26 cellular contexts compared by ENCODE assay signal in genomic region chr21:19998450-19998849, GRCh38.
"Had no signal": no experiment of that assay in that cellular context is flagged by ENCODE, and none has a peak within 500 bp of the region (broad histone marks: within the 10 kb centered on the region; RNA-seq: fewer than 3 reads in every experiment).

No MANE protein-coding gene starts in this region.

- H3K4me1 ChIP-seq: colonic mucosa, heart left ventricle, parathyroid adenoma, prostate gland, right lobe of liver, spleen, transverse colon had no signal

- H3K27me3 ChIP-seq: colonic mucosa, heart left ventricle, right lobe of liver, spleen, transverse colon had no signal

- FAIRE-seq: endothelial cell of umbilical vein had no signal

- H3K4me3 Mint-ChIP-seq: endodermal cell; naive B cell; nephron; stimulated activated naive B cell treated with anti-CD40 and anti-IgM and Interleukin-4, amounts not matched to agents 10 μg/mL and 1 μg/mL and 100 μg/mL, for 72 hours; stimulated activated naive CD8-positive, alpha-beta T cell treated with anti-CD3 and anti-CD28 coated beads, Interleukin-15, amount 100 ng/mL, for 72 hours had no signal

- ATAC-seq: left colon; left ventricle myocardium superior; right lobe of liver; stimulated activated naive B cell treated with anti-CD40 and anti-IgM and Interleukin-4, amounts not matched to agents 10 μg/mL and 1 μg/mL and 100 μg/mL, for 72 hours; stimulated activated naive CD8-positive, alpha-beta T cell treated with anti-CD3 and anti-CD28 coated beads, Interleukin-15, amount 100 ng/mL, for 72 hours had no signal

- H3K79me2 ChIP-seq: parathyroid adenoma had no signal

- H3K4me3 ChIP-seq: colonic mucosa, heart left ventricle, lung, prostate gland, right lobe of liver, spleen, thoracic aorta, transverse colon had no signal

- H3K27me3 Mint-ChIP-seq: naive B cell; stimulated activated naive B cell treated with anti-CD40 and anti-IgM and Interleukin-4, amounts not matched to agents 10 μg/mL and 1 μg/mL and 100 μg/mL, for 72 hours; stimulated activated naive CD8-positive, alpha-beta T cell treated with anti-CD3 and anti-CD28 coated beads, Interleukin-15, amount 100 ng/mL, for 72 hours had no signal

- H3K9ac ChIP-seq: parathyroid adenoma had no signal

- H3K27ac Mint-ChIP-seq: endodermal cell; naive B cell; nephron; stimulated activated naive B cell treated with anti-CD40 and anti-IgM and Interleukin-4, amounts not matched to agents 10 μg/mL and 1 μg/mL and 100 μg/mL, for 72 hours; stimulated activated naive CD8-positive, alpha-beta T cell treated with anti-CD3 and anti-CD28 coated beads, Interleukin-15, amount 100 ng/mL, for 72 hours had no signal

- H3K36me3 Mint-ChIP-seq: naive B cell; stimulated activated naive B cell treated with anti-CD40 and anti-IgM and Interleukin-4, amounts not matched to agents 10 μg/mL and 1 μg/mL and 100 μg/mL, for 72 hours had no signal

- H3K9me3 ChIP-seq: colonic mucosa, prostate gland, right lobe of liver, thoracic aorta, transverse colon had no signal

- DNase-seq: colonic mucosa; dermis blood vessel endothelial cell; endodermal cell; erythroblast; foreskin melanocyte; hippocampal formation; left colon; left ventricle myocardium superior; mesenchymal stem cell; midbrain; naive B cell; occipital lobe; right lobe of liver; spleen; stimulated activated CD4-positive, alpha-beta T cell treated with anti-CD3 and anti-CD28 coated beads, Interleukin-2, amount 100 ng/mL, for 24 hours; stimulated activated CD4-positive, alpha-beta T cell treated with anti-CD3 and anti-CD28 coated beads, Interleukin-4, amount 100 ng/mL, for 4 hours; stimulated activated naive B cell treated with anti-CD40 and anti-IgM and Interleukin-4, amounts not matched to agents 10 μg/mL and 1 μg/mL and 100 μg/mL, for 72 hours; stimulated activated naive CD8-positive, alpha-beta T cell treated with anti-CD3 and anti-CD28 coated beads, Interleukin-15, amount 100 ng/mL, for 72 hours; transverse colon had no signal

- H3K4me1 Mint-ChIP-seq: endodermal cell; naive B cell; nephron; stimulated activated naive CD8-positive, alpha-beta T cell treated with anti-CD3 and anti-CD28 coated beads, Interleukin-15, amount 100 ng/mL, for 72 hours had no signal

- H2AFZ ChIP-seq: parathyroid adenoma had no signal

- H3K27ac ChIP-seq: colonic mucosa, heart left ventricle, parathyroid adenoma, prostate gland, right lobe of liver, spleen, thoracic aorta, transverse colon had no signal

- H3K36me3 ChIP-seq: colonic mucosa, heart left ventricle, prostate gland, right lobe of liver, spleen, thoracic aorta, transverse colon had no signal
